ENCODE assay signal across 1 cellular context in the genomic region with DNA sequence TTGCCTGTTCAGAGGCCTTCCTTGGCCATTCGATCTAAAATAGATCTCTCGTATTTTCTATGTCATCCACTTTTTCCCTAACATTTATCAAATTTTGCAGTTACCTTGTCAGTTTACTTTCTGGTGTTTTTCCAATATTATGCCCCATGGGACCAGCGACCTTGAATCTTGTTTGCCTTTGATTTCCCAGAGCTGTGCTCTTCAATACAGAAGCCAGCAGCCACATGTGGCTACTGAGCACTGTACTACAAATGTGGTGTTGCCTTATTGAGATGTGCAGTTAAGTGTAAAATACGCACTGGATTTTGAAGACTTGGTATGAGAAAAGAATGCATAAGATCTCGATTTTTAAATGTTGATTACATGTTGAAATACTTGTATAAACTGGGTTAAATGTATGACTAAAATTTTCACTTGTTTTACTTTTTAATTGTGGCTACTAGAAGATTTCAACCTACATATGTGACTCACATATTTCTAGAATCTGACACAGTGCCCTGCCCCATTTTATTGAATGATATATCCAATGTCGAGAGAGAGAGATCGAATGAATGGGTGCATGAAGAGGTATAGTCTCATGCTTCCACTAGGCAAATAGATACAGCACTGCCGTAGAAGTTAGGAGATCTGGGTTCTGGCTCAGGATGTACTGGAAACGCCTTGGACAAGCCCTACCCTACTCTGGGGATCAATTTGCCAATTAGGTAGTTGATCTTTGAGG.
TF ChIP-seq lines count a peak whose summit lies in the region.

No MANE protein-coding gene starts in this region.

TF ChIP-seq in HEK293, 187 proteins besides CTCF, POLR2A, EP300 and RAD21 (continued from another document):
- TF ChIP-seq, protein P1, sequence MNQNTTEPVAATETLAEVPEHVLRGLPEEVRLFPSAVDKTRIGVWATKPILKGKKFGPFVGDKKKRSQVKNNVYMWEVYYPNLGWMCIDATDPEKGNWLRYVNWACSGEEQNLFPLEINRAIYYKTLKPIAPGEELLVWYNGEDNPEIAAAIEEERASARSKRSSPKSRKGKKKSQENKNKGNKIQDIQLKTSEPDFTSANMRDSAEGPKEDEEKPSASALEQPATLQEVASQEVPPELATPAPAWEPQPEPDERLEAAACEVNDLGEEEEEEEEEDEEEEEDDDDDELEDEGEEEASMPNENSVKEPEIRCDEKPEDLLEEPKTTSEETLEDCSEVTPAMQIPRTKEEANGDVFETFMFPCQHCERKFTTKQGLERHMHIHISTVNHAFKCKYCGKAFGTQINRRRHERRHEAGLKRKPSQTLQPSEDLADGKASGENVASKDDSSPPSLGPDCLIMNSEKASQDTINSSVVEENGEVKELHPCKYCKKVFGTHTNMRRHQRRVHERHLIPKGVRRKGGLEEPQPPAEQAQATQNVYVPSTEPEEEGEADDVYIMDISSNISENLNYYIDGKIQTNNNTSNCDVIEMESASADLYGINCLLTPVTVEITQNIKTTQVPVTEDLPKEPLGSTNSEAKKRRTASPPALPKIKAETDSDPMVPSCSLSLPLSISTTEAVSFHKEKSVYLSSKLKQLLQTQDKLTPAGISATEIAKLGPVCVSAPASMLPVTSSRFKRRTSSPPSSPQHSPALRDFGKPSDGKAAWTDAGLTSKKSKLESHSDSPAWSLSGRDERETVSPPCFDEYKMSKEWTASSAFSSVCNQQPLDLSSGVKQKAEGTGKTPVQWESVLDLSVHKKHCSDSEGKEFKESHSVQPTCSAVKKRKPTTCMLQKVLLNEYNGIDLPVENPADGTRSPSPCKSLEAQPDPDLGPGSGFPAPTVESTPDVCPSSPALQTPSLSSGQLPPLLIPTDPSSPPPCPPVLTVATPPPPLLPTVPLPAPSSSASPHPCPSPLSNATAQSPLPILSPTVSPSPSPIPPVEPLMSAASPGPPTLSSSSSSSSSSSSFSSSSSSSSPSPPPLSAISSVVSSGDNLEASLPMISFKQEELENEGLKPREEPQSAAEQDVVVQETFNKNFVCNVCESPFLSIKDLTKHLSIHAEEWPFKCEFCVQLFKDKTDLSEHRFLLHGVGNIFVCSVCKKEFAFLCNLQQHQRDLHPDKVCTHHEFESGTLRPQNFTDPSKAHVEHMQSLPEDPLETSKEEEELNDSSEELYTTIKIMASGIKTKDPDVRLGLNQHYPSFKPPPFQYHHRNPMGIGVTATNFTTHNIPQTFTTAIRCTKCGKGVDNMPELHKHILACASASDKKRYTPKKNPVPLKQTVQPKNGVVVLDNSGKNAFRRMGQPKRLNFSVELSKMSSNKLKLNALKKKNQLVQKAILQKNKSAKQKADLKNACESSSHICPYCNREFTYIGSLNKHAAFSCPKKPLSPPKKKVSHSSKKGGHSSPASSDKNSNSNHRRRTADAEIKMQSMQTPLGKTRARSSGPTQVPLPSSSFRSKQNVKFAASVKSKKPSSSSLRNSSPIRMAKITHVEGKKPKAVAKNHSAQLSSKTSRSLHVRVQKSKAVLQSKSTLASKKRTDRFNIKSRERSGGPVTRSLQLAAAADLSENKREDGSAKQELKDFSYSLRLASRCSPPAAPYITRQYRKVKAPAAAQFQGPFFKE (tag by site-specific recombination; IDR thresholded peaks at IDR 0.05; ENCODE audit: borderline replicate concordance): no peak
- TF ChIP-seq ZNF2 (tag by site-specific recombination; IDR thresholded peaks at IDR 0.05) (no peak), ZEB2 (tag by site-specific recombination; IDR thresholded peaks at IDR 0.05) (no peak), ZNF311 (tag by site-specific recombination; IDR thresholded peaks at IDR 0.05; ENCODE audit: borderline replicate concordance) (no peak), ZNF239 (tag by site-specific recombination; IDR thresholded peaks at IDR 0.05) (no peak), SETDB1 (IDR thresholded peaks at IDR 0.05; ENCODE audit: insufficient read length, low read length) (no peak), KLF8 (tag by site-specific recombination; IDR thresholded peaks at IDR 0.05) (no peak), ZNF155 (tag by site-specific recombination; IDR thresholded peaks at IDR 0.05) (no peak), ZNF324 (tag by site-specific recombination; IDR thresholded peaks at IDR 0.05) (no peak)
- TF ChIP-seq, protein P2, sequence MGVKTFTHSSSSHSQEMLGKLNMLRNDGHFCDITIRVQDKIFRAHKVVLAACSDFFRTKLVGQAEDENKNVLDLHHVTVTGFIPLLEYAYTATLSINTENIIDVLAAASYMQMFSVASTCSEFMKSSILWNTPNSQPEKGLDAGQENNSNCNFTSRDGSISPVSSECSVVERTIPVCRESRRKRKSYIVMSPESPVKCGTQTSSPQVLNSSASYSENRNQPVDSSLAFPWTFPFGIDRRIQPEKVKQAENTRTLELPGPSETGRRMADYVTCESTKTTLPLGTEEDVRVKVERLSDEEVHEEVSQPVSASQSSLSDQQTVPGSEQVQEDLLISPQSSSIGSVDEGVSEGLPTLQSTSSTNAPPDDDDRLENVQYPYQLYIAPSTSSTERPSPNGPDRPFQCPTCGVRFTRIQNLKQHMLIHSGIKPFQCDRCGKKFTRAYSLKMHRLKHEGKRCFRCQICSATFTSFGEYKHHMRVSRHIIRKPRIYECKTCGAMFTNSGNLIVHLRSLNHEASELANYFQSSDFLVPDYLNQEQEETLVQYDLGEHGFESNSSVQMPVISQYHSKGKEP (tag by site-specific recombination; IDR thresholded peaks at IDR 0.05): no peak
